Comparison of ENCODE assay signal across 17 cellular contexts in genomic region chr17:21291862-21292261, GRCh38.
"Had no signal": no experiment of that assay in that cellular context is flagged by ENCODE, and none has a peak within 500 bp of the region (broad histone marks: within the 10 kb centered on the region; RNA-seq: fewer than 3 reads in every experiment).

No MANE protein-coding gene starts in this region.

- ATAC-seq: activated CD8-positive, alpha-beta T cell treated with anti-CD3 and anti-CD28 coated beads, Interleukin-2, amount 10 ng/mL, durations not matched to agents 7 days and 5 days; lower lobe of right lung; naive thymus-derived CD4-positive, alpha-beta T cell; stimulated activated naive CD8-positive, alpha-beta T cell treated with anti-CD3 and anti-CD28 coated beads, Interleukin-15, Interleukin-2, amounts not matched to agents 100 U/mL and 50 U/mL, for 24 hours had no signal

- H3K9me3 ChIP-seq: adrenal gland, lower lobe of right lung, sigmoid colon, suprapubic skin, upper lobe of left lung had no signal

- H3K4me3 Mint-ChIP-seq: activated CD8-positive, alpha-beta T cell treated with anti-CD3 and anti-CD28 coated beads, Interleukin-2, amount 10 ng/mL, durations not matched to agents 7 days and 5 days; endodermal cell had no signal

- H3K27ac Mint-ChIP-seq: endodermal cell had no signal

- H3K4me3 ChIP-seq: adrenal gland, hepatocyte, lower lobe of right lung, sigmoid colon, suprapubic skin, upper lobe of left lung had no signal

- H3K4me1 Mint-ChIP-seq: endodermal cell had no signal

- H3K36me3 ChIP-seq: adrenal gland, sigmoid colon had no signal

- H3K27me3 ChIP-seq: adrenal gland, hepatocyte, sigmoid colon, suprapubic skin, upper lobe of left lung had no signal

- H3K27ac ChIP-seq: adrenal gland, hepatocyte, lower lobe of right lung, sigmoid colon, suprapubic skin, upper lobe of left lung had no signal

- H3K4me2 ChIP-seq: hepatocyte had no signal

- DNase-seq: activated CD4-positive, alpha-beta T cell treated with anti-CD3 and anti-CD28 coated beads for 1 hour; activated CD8-positive, alpha-beta memory T cell treated with anti-CD3 and anti-CD28 coated beads, Interleukin-2, amount 50 U/mL, for 48 hours; activated CD8-positive, alpha-beta T cell treated with anti-CD3 and anti-CD28 coated beads, Interleukin-2, amount 10 ng/mL, durations not matched to agents 7 days and 5 days; activated naive CD4-positive, alpha-beta T cell treated with Interleukin-2 at 50 U/mL for 16 hours; endodermal cell; erythroblast; lower lobe of right lung; naive thymus-derived CD4-positive, alpha-beta T cell; occipital lobe; sigmoid colon; stimulated activated CD4-positive, alpha-beta T cell treated with anti-CD3 and anti-CD28 coated beads, Interleukin-2, amount 100 ng/mL, for 24 hours; stimulated activated naive CD8-positive, alpha-beta T cell treated with anti-CD3 and anti-CD28 coated beads, Interleukin-15, Interleukin-2, amounts not matched to agents 100 U/mL and 50 U/mL, for 24 hours; T-helper 9 cell; upper lobe of left lung had no signal
